Comparison of ENCODE assay signal across 10 cellular contexts in the genomic region with DNA sequence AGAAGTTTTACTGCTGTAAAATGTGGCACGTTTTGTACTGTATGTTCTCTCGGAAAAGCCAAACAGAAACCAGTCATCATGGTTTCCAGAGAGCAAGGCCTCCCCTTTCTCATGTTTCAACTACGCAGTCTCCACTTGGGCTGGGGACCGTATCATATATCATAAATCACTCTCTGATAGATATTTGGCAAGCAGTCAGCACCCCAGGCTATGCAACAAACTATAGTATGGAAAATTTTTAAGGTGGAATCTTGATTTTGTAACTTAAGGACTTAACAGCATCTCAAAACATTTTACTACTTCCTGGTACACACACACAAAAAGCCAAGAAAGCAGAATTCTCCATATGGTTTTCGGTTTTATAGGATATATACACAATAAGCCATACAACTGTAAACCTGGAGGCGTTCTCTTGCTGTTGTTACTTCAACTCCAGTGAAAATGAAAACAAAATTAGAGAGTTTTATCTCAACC.
DNase-seq lines count a peak whose midpoint lies in the region; ATAC-seq and TF ChIP-seq lines count a peak whose summit lies in the region.
"Had no signal": no experiment of that assay in that cellular context is flagged by ENCODE, and none has a peak within 500 bp of the region (broad histone marks: within the 10 kb centered on the region; RNA-seq: fewer than 3 reads in every experiment).

No MANE protein-coding gene starts in this region.

- H3K36me3 ChIP-seq in heart left ventricle (no peaks in the 10 kb centered on the region), stomach smooth muscle (ENCODE audit: control insufficient read depth in 2 of 2, insufficient read depth in 2 of 2, low read length in 2 of 2) (no peaks in the 10 kb centered on the region)

- H3K27me3 ChIP-seq in heart left ventricle (no peaks in the 10 kb centered on the region), stomach smooth muscle (ENCODE audit: control insufficient read depth in 1 of 2, insufficient read depth in 2 of 2, low read length in 2 of 2) (no peaks in the 10 kb centered on the region)

- H3K4me1 ChIP-seq in heart left ventricle (peaks cover 0 to 64% (median 33%) of the 10 kb centered on the region in 12 donors), stomach smooth muscle (ENCODE audit: control insufficient read depth, insufficient read depth, low read length) (peaks cover 21% of the 10 kb centered on the region)

- no peaks in the 10 kb centered on the region for H3K36me3 Mint-ChIP-seq in activated T-cell treated with anti-CD3 and anti-CD28 coated beads, Interleukin-2, amount 50 U/mL, for 24 hours (ENCODE audit: low read depth)
- H3K36me3 Mint-ChIP-seq: IgD-negative memory B cell had no signal

- H3K9me3 Mint-ChIP-seq in activated T-cell treated with anti-CD3 and anti-CD28 coated beads, Interleukin-2, amount 50 U/mL, for 24 hours: peaks cover 5% of the 10 kb centered on the region

- H3K4me3 ChIP-seq in HFF-Myc (replicated peaks; ENCODE audit: low read depth, low read length) (peak overlapping the region; percentile 28), heart left ventricle (peak overlapping the region in 11 of 12 donors; percentile 23 to 52 (median 40)), stomach smooth muscle (ENCODE audit: low read length in 2 of 2) (peak overlapping the region; percentile 54 to 72)

- H3K27me3 Mint-ChIP-seq in activated T-cell treated with anti-CD3 and anti-CD28 coated beads, Interleukin-2, amount 50 U/mL, for 24 hours: no peaks in the 10 kb centered on the region
- H3K27me3 Mint-ChIP-seq: IgD-negative memory B cell had no signal

- WGBS in heart left ventricle, 4 donors: 20 to 38% (median 33%) methylated on average over 6 of the region's 6 CpGs

- no peaks in the 10 kb centered on the region for H3K4me1 Mint-ChIP-seq in activated T-cell treated with anti-CD3 and anti-CD28 coated beads, Interleukin-2, amount 50 U/mL, for 24 hours (ENCODE audit: low read depth)

- TF ChIP-seq CTCF in HFF-Myc (IDR thresholded peaks at IDR 0.05; ENCODE audit: low read depth, low read length, missing control alignments): no peak
- no peak for TF ChIP-seq CTCF in heart left ventricle (IDR thresholded peaks at IDR 0.05)
- no peak for TF ChIP-seq CTCF in GM13977 (IDR thresholded peaks at IDR 0.05; ENCODE audit: extremely low read depth, insufficient read depth, missing control alignments)

- peak in 3 of 4 donors; percentile 41 to 53 (median 47) for ATAC-seq in heart left ventricle
- ATAC-seq: stimulated activated naive CD8-positive, alpha-beta T cell treated with anti-CD3 and anti-CD28 coated beads, Interleukin-15, Interleukin-2, amounts not matched to agents 100 U/mL and 50 U/mL, for 24 hours had no signal

- in situ Hi-C loops in GM13977 (cut with MboI; ENCODE audit: low pct_unique_long_range_greater_than_20kb, low sequenced_read_pairs, unreplicated experiment): no loop called here

- H3K9me3 ChIP-seq in heart left ventricle (no peaks in the 10 kb centered on the region), stomach smooth muscle (ENCODE audit: control insufficient read depth in 2 of 2, low read length in 2 of 2) (no peaks in the 10 kb centered on the region)

- H3K27ac ChIP-seq in heart left ventricle (peak overlapping the region; percentile 82 to 92 (median 86)), stomach smooth muscle (ENCODE audit: low read length) (peak overlapping the region; percentile 92)

- H3K9ac ChIP-seq in stomach smooth muscle (ENCODE audit: low read length in 2 of 2): peak overlapping the region; percentile 14 to 43

- intact Hi-C loops in heart left ventricle (cut with DNase I) (loop anchor here in 7 of 10 donors (2.0 to 10.0 kb wide), 11 partner anchors 54 to 476 kb away; partner anchors contain the start of gene NFIB (in 1 of the 7)), posterior cingulate gyrus (cut with DNase I) (no loop called here)

- no peak for TF ChIP-seq POLR2A in heart left ventricle (IDR thresholded peaks at IDR 0.05)

- DNase-seq in HFF-Myc (ENCODE audit: extremely low read depth, low read depth): peak; percentile 61
- peak; percentile 10 for DNase-seq in SHP77 treated with DMSO at 0.1 percent for 48 hours (lab: John Stamatoyannopoulos, UW)
- no peak for DNase-seq in heart left ventricle
- DNase-seq in activated T-cell treated with anti-CD3 and anti-CD28 coated beads, Interleukin-2, amount 50 U/mL, for 24 hours: no peak
- DNase-seq in stimulated activated CD4-positive, alpha-beta T cell treated with anti-CD3 and anti-CD28 coated beads, Interleukin-4, amount 100 ng/mL, for 1 hour: no peak
- DNase-seq in GM13977 (ENCODE audit: low spot score): no peak
- DNase-seq in posterior cingulate gyrus: no peak
- DNase-seq: stimulated activated naive CD8-positive, alpha-beta T cell treated with anti-CD3 and anti-CD28 coated beads, Interleukin-15, Interleukin-2, amounts not matched to agents 100 U/mL and 50 U/mL, for 24 hours had no signal

- no peak overlapping the region for H3K4me3 Mint-ChIP-seq in activated T-cell treated with anti-CD3 and anti-CD28 coated beads, Interleukin-2, amount 50 U/mL, for 24 hours
- H3K4me3 Mint-ChIP-seq: IgD-negative memory B cell had no signal

- no peak overlapping the region for H3K27ac Mint-ChIP-seq in activated T-cell treated with anti-CD3 and anti-CD28 coated beads, Interleukin-2, amount 50 U/mL, for 24 hours
- H3K27ac Mint-ChIP-seq: IgD-negative memory B cell had no signal

Comparison
In these comparisons a context has a peak if more than half of its experiments do, and no peak if none do; other contexts are left out.
1. DNase-seq: peak in HFF-Myc (single experiment) and SHP77 treated with DMSO at 0.1 percent for 48 hours (single experiment); none in heart left ventricle (0 of 5), activated T-cell treated with anti-CD3 and anti-CD28 coated beads, Interleukin-2, amount 50 U/mL, for 24 hours (single experiment), stimulated activated CD4-positive, alpha-beta T cell treated with anti-CD3 and anti-CD28 coated beads, Interleukin-4, amount 100 ng/mL, for 1 hour (single experiment), GM13977 (single experiment) and posterior cingulate gyrus (0 of 10).
2. Peak in every context shown above with its lines, with median percentiles within 50 percentile points of each other: H3K4me3 ChIP-seq.